In the genomic region with DNA sequence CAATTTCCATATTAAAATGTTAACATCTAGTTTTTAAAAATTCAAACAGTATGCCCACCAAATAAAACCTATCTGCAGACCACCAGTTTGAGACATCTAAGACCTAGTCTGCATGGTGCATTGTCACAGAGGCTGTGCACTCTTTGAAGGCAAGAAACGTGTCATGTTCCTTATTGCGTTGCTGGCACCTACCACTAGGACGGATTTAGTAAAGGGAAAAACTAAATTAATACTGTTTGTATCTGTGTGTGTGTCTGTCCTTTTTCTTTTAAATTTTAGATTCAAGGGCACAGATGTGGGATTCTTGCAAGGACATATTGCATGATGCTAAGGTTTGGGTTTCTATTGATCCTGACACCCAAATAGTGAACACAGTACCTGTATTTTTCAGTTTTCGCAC, we compare ENCODE assay signal across 14 cellular contexts.
DNase-seq lines count a peak whose midpoint lies in the region; ATAC-seq and TF ChIP-seq lines count a peak whose summit lies in the region.
"Had no signal": no experiment of that assay in that cellular context is flagged by ENCODE, and none has a peak within 500 bp of the region (broad histone marks: within the 10 kb centered on the region; RNA-seq: fewer than 3 reads in every experiment).

No MANE protein-coding gene starts in this region.

- H3K27ac Mint-ChIP-seq in HFFc6 (no peak overlapping the region), chondrocyte (ENCODE audit: unreplicated experiment) (no peak overlapping the region), glutamatergic neuron (ENCODE audit: unreplicated experiment) (no peak overlapping the region), type B pancreatic cell (no peak overlapping the region)
- H3K27ac Mint-ChIP-seq: CD14-positive monocyte; CD8-positive, alpha-beta T cell had no signal

- H3K9me3 Mint-ChIP-seq in HFFc6 (no peaks in the 10 kb centered on the region), chondrocyte (ENCODE audit: low read depth) (peaks cover 10% of the 10 kb centered on the region), glutamatergic neuron (ENCODE audit: unreplicated experiment) (peaks cover 1% of the 10 kb centered on the region), type B pancreatic cell (no peaks in the 10 kb centered on the region)
- H3K9me3 Mint-ChIP-seq: CD8-positive, alpha-beta T cell had no signal

- TF ChIP-seq CTCF in HFFc6 (IDR thresholded peaks at IDR 0.05) (peak; percentile 32), chondrocyte (IDR thresholded peaks at IDR 0.05) (peak; percentile 25), glutamatergic neuron (IDR thresholded peaks at IDR 0.05; ENCODE audit: partially characterized antibody, unreplicated experiment) (peak; percentile 27), type B pancreatic cell (conservative IDR thresholded peaks at IDR 0.05) (peak; percentile 51)

- H3K4me1 Mint-ChIP-seq in HFFc6 (ENCODE audit: low read depth) (peaks cover 14% of the 10 kb centered on the region), chondrocyte (ENCODE audit: low read depth) (peaks cover under 1% of the 10 kb centered on the region), glutamatergic neuron (ENCODE audit: low read depth, unreplicated experiment) (no peaks in the 10 kb centered on the region), type B pancreatic cell (ENCODE audit: unreplicated experiment) (peaks cover 1% of the 10 kb centered on the region)

- H3K4me3 Mint-ChIP-seq in HFFc6, result no peak overlapping the region
- H3K4me3 Mint-ChIP-seq in chondrocyte (ENCODE audit: unreplicated experiment), result no peak overlapping the region
- no peak overlapping the region for H3K4me3 Mint-ChIP-seq in glutamatergic neuron (ENCODE audit: unreplicated experiment)
- no peak overlapping the region for H3K4me3 Mint-ChIP-seq in type B pancreatic cell
- H3K4me3 Mint-ChIP-seq: CD14-positive monocyte; CD8-positive, alpha-beta T cell had no signal

- no peaks in the 10 kb centered on the region for H3K36me3 Mint-ChIP-seq in HFFc6 (ENCODE audit: low read depth)
- no peaks in the 10 kb centered on the region for H3K36me3 Mint-ChIP-seq in chondrocyte (ENCODE audit: low read depth)
- H3K36me3 Mint-ChIP-seq in glutamatergic neuron (ENCODE audit: unreplicated experiment), result no peaks in the 10 kb centered on the region
- no peaks in the 10 kb centered on the region for H3K36me3 Mint-ChIP-seq in type B pancreatic cell
- H3K36me3 Mint-ChIP-seq: CD14-positive monocyte; CD8-positive, alpha-beta T cell had no signal

- H3K27me3 Mint-ChIP-seq in HFFc6 (ENCODE audit: insufficient read depth) (peaks cover 10% of the 10 kb centered on the region), chondrocyte (ENCODE audit: low read depth) (peaks cover 23% of the 10 kb centered on the region), glutamatergic neuron (ENCODE audit: unreplicated experiment) (peaks cover 2% of the 10 kb centered on the region), type B pancreatic cell (peaks cover 39% of the 10 kb centered on the region)

- no peak for ATAC-seq in HG03469 (IDR thresholded peaks at IDR 0.05; ENCODE audit: unreplicated experiment)
- ATAC-seq: CD8-positive, alpha-beta T cell; K562 had no signal

- DNase-seq in HFFc6 (no peak), chondrocyte (ENCODE audit: low spot score) (no peak), glutamatergic neuron (no peak), type B pancreatic cell (ENCODE audit: extremely low spot score, unreplicated experiment) (no peak), AG20443 (ENCODE audit: low spot score) (no peak), LoVo (ENCODE audit: low spot score) (no peak)
- DNase-seq: CD8-positive, alpha-beta T cell; COR-L47; DMS153; DMS79 treated with DMSO at 0.1 percent for 48 hours; GF-D8 had no signal
